8 cellular contexts compared by ENCODE assay signal in the genomic region with DNA sequence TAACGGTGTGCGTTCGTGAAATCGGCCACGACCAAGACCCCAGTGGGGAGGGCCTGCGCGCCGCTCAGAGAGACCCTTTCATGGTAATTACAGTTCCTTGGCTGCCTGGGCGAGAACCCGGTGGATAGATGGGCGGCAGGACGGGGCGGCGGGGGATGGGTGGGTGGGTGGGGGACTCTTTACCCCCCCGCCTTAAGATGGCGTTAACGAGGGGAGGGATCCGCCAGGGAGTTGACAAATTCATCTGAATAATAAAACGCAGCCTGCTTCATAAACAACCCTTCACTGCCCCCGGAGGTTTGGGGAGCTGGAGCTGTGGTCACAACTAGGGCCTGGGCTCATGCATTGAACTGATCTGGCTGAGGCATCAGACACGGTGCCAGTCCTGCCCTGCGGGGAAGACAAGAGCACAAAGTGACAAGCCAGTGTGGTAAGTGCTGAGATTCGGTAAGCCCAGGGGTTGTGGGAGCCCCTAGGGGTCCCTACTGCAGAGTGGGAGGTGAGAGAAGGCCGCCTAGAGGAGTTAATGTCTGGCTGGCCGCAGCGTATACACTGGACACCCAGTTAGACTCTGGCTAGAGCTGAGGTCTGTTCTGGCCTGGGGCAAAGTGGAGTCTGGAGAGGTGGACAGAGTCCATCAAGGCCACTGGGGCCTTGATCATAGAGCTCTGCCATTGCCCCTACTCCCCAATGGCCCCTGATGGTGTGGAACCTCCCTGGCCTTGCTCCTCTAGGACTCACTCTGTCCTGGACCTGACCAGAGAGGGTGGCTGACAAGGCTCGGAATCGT. TPM values are rescaled to one million over a fixed set of nuclear protein-coding genes. Genes with fewer than 3 reads are reported as not detected.
A peak's percentile ranks its signal among the peaks of the same experiment; 100 is the strongest.
DNase-seq lines count a peak whose midpoint lies in the region; ATAC-seq, FAIRE-seq and TF ChIP-seq lines count a peak whose summit lies in the region.

No MANE protein-coding gene starts in this region.

- POLR2A ChIA-PET in HepG2 (lab: Yijun Ruan, JAX) = interaction anchor here (0.7 to 2.8 kb wide), 5 partner anchors 15 to 174 kb away, joined by 3 to 15 read pairs (median 4); partner anchors contain the start of genes DBR1 and ESYT3

- peaks cover 0 to 3% (median 0%) of the 10 kb centered on the region in 7 donors for H3K9me3 Mint-ChIP-seq in CD14-positive monocyte

- peak overlapping the region; percentile 74 for H3K9ac ChIP-seq in HepG2 (ENCODE audit: insufficient read depth, low read depth, low read length)

- no peaks in the 10 kb centered on the region for H3K27me3 ChIP-seq in breast epithelium
- H3K27me3 ChIP-seq in HepG2 (ENCODE audit: control insufficient read depth in 1 of 2, insufficient read depth in 2 of 2, low read length in 2 of 2) = no peaks in the 10 kb centered on the region
- H3K27me3 ChIP-seq in testis = no peaks in the 10 kb centered on the region

- peak overlapping the region; percentile 38 to 79 (median 72) for H3K27ac Mint-ChIP-seq in CD14-positive monocyte

- H3K27ac ChIP-seq in breast epithelium (peak overlapping the region; percentile 95 to 96), HepG2 (ENCODE audit: extremely low read length, insufficient read depth, low read length) (peak overlapping the region; percentile 77), testis (peak overlapping the region; percentile 63 to 96)

- H3K4me3 ChIP-seq in breast epithelium = peak overlapping the region; percentile 82 to 88 (median 85)
- peak overlapping the region; percentile 77 to 86 (median 85); a peak in 5 of 6 replicates for H3K4me3 ChIP-seq in HepG2 (replicated peaks in 1 of 3; ENCODE audit: insufficient read depth in 1 of 3, low read depth in 2 of 3, low read length in 3 of 3)
- peak overlapping the region; percentile 70 to 80 for H3K4me3 ChIP-seq in testis

- peaks cover 2% of the 10 kb centered on the region for H3K79me2 ChIP-seq in HepG2 (ENCODE audit: insufficient read depth, low read length)

- 0% methylated on average over 1 of the region's 28 CpGs for WGBS in HepG2 (ENCODE audit: low lambda C conversion rate)
- WGBS in testis, 2 donors = 6 to 7% methylated on average over 12 to 20 of the region's 28 CpGs

- no peaks in the 10 kb centered on the region for H3K36me3 Mint-ChIP-seq in CD14-positive monocyte

- no peak overlapping the region for H2AFZ ChIP-seq in HepG2 (ENCODE audit: low read length)

- CTCF ChIA-PET in HepG2 (lab: Yijun Ruan, JAX; ENCODE audit: low intra/inter-chr PET ratio, low total read pairs) = interaction anchor here (1.0 to 2.4 kb wide), 2 partner anchors 14 to 17 kb away, joined by 3 to 9 read pairs; no protein-coding TSS in a partner anchor

- no peak; the same call in 1 of the 2 replicates for TF ChIP-seq RAD21 in HepG2 (CRISPR knock-in tag; IDR thresholded peaks at IDR 0.05)

- peaks cover 27% of the 10 kb centered on the region for H3K4me1 Mint-ChIP-seq in CD14-positive monocyte

- H3K9me3 ChIP-seq in breast epithelium (no peaks in the 10 kb centered on the region), HepG2 (ENCODE audit: low read length) (no peaks in the 10 kb centered on the region), testis (no peaks in the 10 kb centered on the region)

- no TSS peak for BruUV-seq in HepG2 (replicated peaks; lab: Mats Ljungman, UMichigan)

- no peaks in the 10 kb centered on the region for H4K20me1 ChIP-seq in HepG2 (ENCODE audit: insufficient read depth, low read length)

- TF ChIP-seq POLR2A in breast epithelium (IDR thresholded peaks at IDR 0.05) (no peak), HepG2 (IDR thresholded peaks at IDR 0.05; ENCODE audit: insufficient read depth in 1 of 2, low read depth in 2 of 2, low read length in 2 of 2) (peak in 1 of 2 experiments; percentile 48; a peak in 1 of 4 replicates), testis (IDR thresholded peaks at IDR 0.05) (no peak)

- no peak for TF ChIP-seq EP300 in HepG2 (IDR thresholded peaks at IDR 0.05; ENCODE audit: low read depth in 2 of 2, low read length in 2 of 2)
- no peak for TF ChIP-seq EP300 in HepG2 (CRISPR knock-in tag; IDR thresholded peaks at IDR 0.05; ENCODE audit: borderline replicate concordance)

- H3K27me3 Mint-ChIP-seq in CD14-positive monocyte (ENCODE audit: low read depth in 3 of 3) = peaks cover 8 to 19% (median 13%) of the 10 kb centered on the region in 3 donors

- intact Hi-C loops in CD14-positive monocyte (cut with micrococcal nuclease) (no loop called here), breast epithelium (cut with DNase I; ENCODE audit: low total_unique reads) (loop anchor here (5.0 kb wide), 1 partner anchor 1028 kb away; no protein-coding TSS in a partner anchor), HepG2 (cut with micrococcal nuclease; ENCODE audit: unreplicated experiment) (loop anchor here (1.0 to 5.0 kb wide), 3 partner anchors 16 to 162 kb away; partner anchors contain the start of gene ARMC8), testis (cut with DNase I; ENCODE audit: low total_unique reads) (loop anchor here (10.0 kb wide), 1 partner anchor 56 kb away; no protein-coding TSS in a partner anchor)

- DNase-seq in CD14-positive monocyte (ENCODE audit: low spot score) (no peak), M059J (ENCODE audit: low read depth) (peak; percentile 44), breast epithelium (ENCODE audit: low spot score in 2 of 2) (no peak), HepG2 (ENCODE audit: low spot score) (peak; percentile 29), testis (peak; percentile 43)
- no peak for DNase-seq in activated CD8-positive, alpha-beta memory T cell treated with anti-CD3 and anti-CD28 coated beads for 24 hours
- DNase-seq in NK-92 treated with Interleukin-12 subunit alpha and Interleukin-12 subunit beta, amount 100 ng/mL, for 24 hours (lab: John Stamatoyannopoulos, UW) = no peak

- no peak for TF ChIP-seq CTCF in CD14-positive monocyte (IDR thresholded peaks at IDR 0.05)
- TF ChIP-seq CTCF in breast epithelium (IDR thresholded peaks at IDR 0.05) = no peak
- peak; percentile 30 for TF ChIP-seq CTCF in HepG2 (CRISPR knock-in tag; IDR thresholded peaks at IDR 0.05)
- no peak for TF ChIP-seq CTCF in testis (IDR thresholded peaks at IDR 0.05)

- in situ Hi-C loops in HepG2 (cut with HindIII; ENCODE audit: extremely low pct_ligation_motif_present, low pct_unique_long_range_greater_than_20kb) = loop anchor here (5.0 kb wide), 1 partner anchor 48 kb away; no protein-coding TSS in a partner anchor

- peaks cover 0 to 8% of the 10 kb centered on the region in 2 donors for H3K4me1 ChIP-seq in breast epithelium
- H3K4me1 ChIP-seq in HepG2 (ENCODE audit: insufficient read depth, low read length) = peaks cover 45% of the 10 kb centered on the region
- no peaks in the 10 kb centered on the region for H3K4me1 ChIP-seq in testis

- ATAC-seq in HepG2 (peak; percentile 76), GM21576 (IDR thresholded peaks at IDR 0.05; ENCODE audit: unreplicated experiment) (no peak)

- H3K4me3 Mint-ChIP-seq in CD14-positive monocyte = peak overlapping the region; percentile 86 to 87

- FAIRE-seq in HepG2 (lab: Jason Lieb, UNC) = peak; percentile 48

- peak overlapping the region; percentile 83 for H3K4me2 ChIP-seq in HepG2 (ENCODE audit: low read depth, low read length)

- H3K36me3 ChIP-seq in breast epithelium (no peaks in the 10 kb centered on the region), HepG2 (replicated peaks in 1 of 2; ENCODE audit: control insufficient read depth in 1 of 2, insufficient read depth in 2 of 2, low read length in 2 of 2) (no peaks in the 10 kb centered on the region; a peak in 1 of 5 replicates), testis (ENCODE audit: low read depth, missing control alignments) (no peaks in the 10 kb centered on the region)

RNA-seq across cellular contexts. Expression of gene MRAS, which starts 0.8 kb away (rescaled TPM):
- polyA plus RNA-seq in CD14-positive monocyte = 1 to 10 TPM; 6.2 to 8.3 TPM
- 11.2 and 14.4 TPM in 2 replicates for total RNA-seq in M059J (2014; rRNA removed; shearing (Covaris generic))
- total RNA-seq in breast epithelium = 100 to 1,000 TPM in 1 of 3 donors, 10 to 100 TPM in 2; 39.0 to 157 (median 74.8) TPM
- total RNA-seq in HepG2 (2016; rRNA removed; fragmentation: Illumina TruSeq; extraction: Trizol) = 36.2 TPM in 2 replicates
- 30.3 and 31.5 TPM in 2 replicates for total RNA-seq in HepG2 (2016; cell fraction: cytosol; rRNA removed; fragmentation: Illumina TruSeq; extraction: Trizol; ENCODE audit: low read depth)
- total RNA-seq in HepG2 (2016; cell fraction: insoluble cytoplasmic fraction; rRNA removed; fragmentation: Illumina TruSeq; extraction: Trizol) = 27.7 and 30.0 TPM in 2 replicates
- 59.3 and 62.6 TPM in 2 replicates for total RNA-seq in HepG2 (2016; cell fraction: membrane; rRNA removed; fragmentation: Illumina TruSeq; extraction: Trizol)
- 24.4 and 32.5 TPM in 2 replicates for total RNA-seq in HepG2 (2016; cell fraction: nucleus; rRNA removed; fragmentation: Illumina TruSeq; extraction: Trizol)
- 8.8 and 8.9 TPM in 2 replicates for polyA plus RNA-seq in HepG2 (2011; rRNA removed)
- polyA plus RNA-seq in HepG2 (2011; cell fraction: cytosol; rRNA removed) = 7.2 and 8.0 TPM in 2 replicates
- polyA plus RNA-seq in HepG2 (2011; cell fraction: nucleus; rRNA removed) = 8.6 and 8.8 TPM in 2 replicates
- polyA plus RNA-seq in HepG2 (2012) = 4.2 and 4.6 TPM in 2 replicates
- 31.3 and 40.9 TPM in 2 replicates for polyA plus RNA-seq in HepG2 (2016; cell fraction: cytosol; fragmentation: Illumina TruSeq; extraction: Trizol; ENCODE audit: low read depth)
- polyA plus RNA-seq in HepG2 (2016; cell fraction: insoluble cytoplasmic fraction; fragmentation: Illumina TruSeq; extraction: Trizol; ENCODE audit: low read depth) = 26.0 and 29.0 TPM in 2 replicates
- polyA plus RNA-seq in HepG2 (2016; cell fraction: membrane; fragmentation: Illumina TruSeq; extraction: Trizol; ENCODE audit: low read depth) = 49.8 and 50.3 TPM in 2 replicates
- polyA plus RNA-seq in HepG2 (2016; cell fraction: nucleus; fragmentation: Illumina TruSeq; extraction: Trizol; ENCODE audit: insufficient read depth, low read depth) = 34.3 and 34.5 TPM in 2 replicates
- polyA minus RNA-seq in HepG2 (2011; rRNA and poly(A)+ RNA removed; ENCODE audit: low replicate concordance) = 5.8 and 6.5 TPM in 2 replicates
- polyA minus RNA-seq in HepG2 (2011; cell fraction: cytosol; rRNA and poly(A)+ RNA removed) = 5.4 and 5.8 TPM in 2 replicates
- 5.0 and 8.8 TPM in 2 replicates for polyA minus RNA-seq in HepG2 (2011; cell fraction: nucleus; rRNA and poly(A)+ RNA removed)
- 10 to 100 TPM; 21.7 to 35.7 TPM for total RNA-seq in testis
- 27.6 TPM for polyA plus RNA-seq in testis (ENCODE audit: insufficient read depth, low read depth, low replicate concordance)

RNA-seq across cellular contexts. Expression of gene NME9, which starts 19.5 kb away (rescaled TPM):
- polyA plus RNA-seq in CD14-positive monocyte = not detected
- not detected in 2 replicates for total RNA-seq in M059J (2014; rRNA removed; shearing (Covaris generic))
- 1 to 10 TPM in 1 of 3 donors, under 1 TPM in 2; 0.48 to 1.3 (median 0.98) TPM for total RNA-seq in breast epithelium
- not detected in 2 replicates for total RNA-seq in HepG2 (2016; rRNA removed; fragmentation: Illumina TruSeq; extraction: Trizol)
- total RNA-seq in HepG2 (2016; cell fraction: cytosol; rRNA removed; fragmentation: Illumina TruSeq; extraction: Trizol; ENCODE audit: low read depth) = not detected in 2 replicates
- total RNA-seq in HepG2 (2016; cell fraction: insoluble cytoplasmic fraction; rRNA removed; fragmentation: Illumina TruSeq; extraction: Trizol) = not detected in 2 replicates
- 0.28 TPM in 1 of 2 replicates, not detected in the other for total RNA-seq in HepG2 (2016; cell fraction: membrane; rRNA removed; fragmentation: Illumina TruSeq; extraction: Trizol)
- total RNA-seq in HepG2 (2016; cell fraction: nucleus; rRNA removed; fragmentation: Illumina TruSeq; extraction: Trizol) = not detected in 2 replicates
- not detected in 2 replicates for polyA plus RNA-seq in HepG2 (2011; rRNA removed)
- polyA plus RNA-seq in HepG2 (2011; cell fraction: cytosol; rRNA removed) = not detected in 2 replicates
- not detected in 2 replicates for polyA plus RNA-seq in HepG2 (2011; cell fraction: nucleus; rRNA removed)
- 0.37 and 0.50 TPM in 2 replicates for polyA plus RNA-seq in HepG2 (2012)
- polyA plus RNA-seq in HepG2 (2016; cell fraction: cytosol; fragmentation: Illumina TruSeq; extraction: Trizol; ENCODE audit: low read depth) = not detected in 2 replicates
- not detected in 2 replicates for polyA plus RNA-seq in HepG2 (2016; cell fraction: insoluble cytoplasmic fraction; fragmentation: Illumina TruSeq; extraction: Trizol; ENCODE audit: low read depth)
- not detected in 2 replicates for polyA plus RNA-seq in HepG2 (2016; cell fraction: membrane; fragmentation: Illumina TruSeq; extraction: Trizol; ENCODE audit: low read depth)
- not detected in 2 replicates for polyA plus RNA-seq in HepG2 (2016; cell fraction: nucleus; fragmentation: Illumina TruSeq; extraction: Trizol; ENCODE audit: insufficient read depth, low read depth)
- polyA minus RNA-seq in HepG2 (2011; rRNA and poly(A)+ RNA removed; ENCODE audit: low replicate concordance) = not detected in 2 replicates
- not detected in 2 replicates for polyA minus RNA-seq in HepG2 (2011; cell fraction: cytosol; rRNA and poly(A)+ RNA removed)
- polyA minus RNA-seq in HepG2 (2011; cell fraction: nucleus; rRNA and poly(A)+ RNA removed) = 0.26 and 0.37 TPM in 2 replicates
- total RNA-seq in testis = 1 to 10 TPM; 3.2 to 8.0 TPM
- polyA plus RNA-seq in testis (ENCODE audit: insufficient read depth, low read depth, low replicate concordance) = 11.5 TPM

Comparison
In these comparisons a context has a peak if more than half of its experiments do, and no peak if none do; other contexts are left out.
1. DNase-seq: peak in M059J (single experiment), HepG2 (single experiment) and testis (single experiment); none in CD14-positive monocyte (single experiment), breast epithelium (0 of 2), activated CD8-positive, alpha-beta memory T cell treated with anti-CD3 and anti-CD28 coated beads for 24 hours (single experiment) and NK-92 treated with Interleukin-12 subunit alpha and Interleukin-12 subunit beta, amount 100 ng/mL, for 24 hours (single experiment).
2. intact Hi-C loops: an anchor here in breast epithelium (5.0 kb wide), HepG2 (1.0 to 5.0 kb wide) and testis (10.0 kb wide); none called in CD14-positive monocyte.
3. Peak in every context shown above with its lines, with median percentiles within 50 percentile points of each other: H3K27ac ChIP-seq and H3K4me3 ChIP-seq.